In genomic region chr15:64305261-64305660, GRCh38 we compare ENCODE assay signal across 1 cellular context.
A peak's percentile ranks its signal among the peaks of the same experiment; 100 is the strongest.
TF ChIP-seq lines count a peak whose summit lies in the region.

No MANE protein-coding gene starts in this region.

TF ChIP-seq in H1, 55 proteins besides CTCF, POLR2A, EP300 and RAD21:
- 0 out of 2 replicates have a peak, but pooled peaks have one; percentile 22 for TF ChIP-seq JUND (IDR thresholded peaks at IDR 0.05; ENCODE audit: low read length)
- TF ChIP-seq GABPA (IDR thresholded peaks at IDR 0.05; ENCODE audit: borderline replicate concordance, insufficient read depth, low read length) = no peak
- TF ChIP-seq PHF8 (conservative IDR thresholded peaks at IDR 0.05; ENCODE audit: low read depth, low read length) = no peak
- peak; percentile 72; the same call in 1 of the 2 replicates for TF ChIP-seq TCF12 (IDR thresholded peaks at IDR 0.05; ENCODE audit: low read depth, low read length)
- TF ChIP-seq ATF3 (IDR thresholded peaks at IDR 0.05; ENCODE audit: insufficient read depth, low read depth, low read length) = no peak
